In genomic region chr12:122547330-122547729, GRCh38 we compare ENCODE assay signal across 23 cellular contexts.
"Had no signal": no experiment of that assay in that cellular context is flagged by ENCODE, and none has a peak within 500 bp of the region (broad histone marks: within the 10 kb centered on the region; RNA-seq: fewer than 3 reads in every experiment).

No MANE protein-coding gene starts in this region.

- DNase-seq: colonic mucosa; dermis blood vessel endothelial cell; effector memory CD4-positive, alpha-beta T cell; head of caudate nucleus; kidney; left lung; mesendoderm; midbrain; naive thymus-derived CD4-positive, alpha-beta T cell; right cardiac atrium; sigmoid colon; stimulated activated CD4-positive, alpha-beta T cell treated with anti-CD3 and anti-CD28 coated beads, Interleukin-4, amount 100 ng/mL, for 4 hours; stimulated activated naive CD8-positive, alpha-beta T cell treated with anti-CD3 and anti-CD28 coated beads, Interleukin-15, Interleukin-2, amounts not matched to agents 100 U/mL and 50 U/mL, for 24 hours; substantia nigra; testis; tibial artery; upper lobe of left lung had no signal

- H3K36me3 ChIP-seq: colonic mucosa, prostate gland had no signal

- H3K9ac ChIP-seq: neural progenitor cell had no signal

- H3K27me3 ChIP-seq: colonic mucosa, left lung, neural progenitor cell, sigmoid colon, testis, tibial artery, upper lobe of left lung had no signal

- H3K4me1 ChIP-seq: colonic mucosa, left lung, neural progenitor cell, prostate gland, sigmoid colon, testis, tibial artery, upper lobe of left lung had no signal

- H3K4me3 ChIP-seq: colonic mucosa, left lung, neural progenitor cell, prostate gland, sigmoid colon, testis, tibial artery, upper lobe of left lung had no signal

- H3K27ac ChIP-seq: colonic mucosa, left lung, neural progenitor cell, prostate gland, sigmoid colon, testis, tibial artery, upper lobe of left lung had no signal

- H2AFZ ChIP-seq: neural progenitor cell had no signal

- H3K4me2 ChIP-seq: neural progenitor cell had no signal

- FAIRE-seq: endometrium, frontal cortex, urothelium cell line had no signal

- H3K9me3 ChIP-seq: colonic mucosa, left lung, prostate gland, sigmoid colon, testis, tibial artery, upper lobe of left lung had no signal

- ATAC-seq: left lung; naive thymus-derived CD4-positive, alpha-beta T cell; right cardiac atrium; stimulated activated memory B cell treated with anti-CD40 and anti-IgM and Interleukin-4, amounts not matched to agents 10 μg/mL and 1 μg/mL and 100 μg/mL, for 72 hours; stimulated activated naive CD8-positive, alpha-beta T cell treated with anti-CD3 and anti-CD28 coated beads, Interleukin-15, Interleukin-2, amounts not matched to agents 100 U/mL and 50 U/mL, for 24 hours had no signal
